In the genomic region with DNA sequence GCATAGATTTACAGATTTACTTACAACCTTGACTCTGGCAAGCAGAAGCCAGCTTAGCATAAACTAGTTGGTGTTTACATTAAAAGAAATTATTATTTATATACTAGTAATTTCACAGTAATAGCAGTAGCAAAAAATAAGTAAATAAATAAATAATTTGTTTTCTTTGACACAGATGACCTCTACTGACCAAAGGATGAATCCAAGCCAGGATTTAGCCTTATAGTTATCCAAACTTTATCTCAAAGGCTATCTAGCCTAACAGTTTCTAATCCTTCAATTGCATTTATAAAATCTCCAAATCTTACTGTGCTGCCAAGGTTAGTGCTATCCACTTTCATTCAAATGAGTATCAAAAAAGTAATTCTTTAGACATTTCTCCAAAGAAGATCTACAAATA, we compare ENCODE assay signal across 28 cellular contexts.
DNase-seq lines count a peak whose midpoint lies in the region; ATAC-seq and TF ChIP-seq lines count a peak whose summit lies in the region.
"Had no signal": no experiment of that assay in that cellular context is flagged by ENCODE, and none has a peak within 500 bp of the region (broad histone marks: within the 10 kb centered on the region; RNA-seq: fewer than 3 reads in every experiment).

No MANE protein-coding gene starts in this region.

- H3K4me2 ChIP-seq in IMR-90 (ENCODE audit: low read depth, low read length), result no peak overlapping the region
- H3K4me2 ChIP-seq in mesenchymal stem cell (ENCODE audit: low read length, poor library complexity, severe bottlenecking), result no peak overlapping the region
- H3K4me2 ChIP-seq: GM23338 had no signal

- H3K4me1 ChIP-seq in IMR-90 (ENCODE audit: control insufficient read depth, insufficient read depth, low read length) (no peaks in the 10 kb centered on the region), adipocyte (ENCODE audit: control insufficient read depth, insufficient read depth, low read length) (no peaks in the 10 kb centered on the region), mesenchymal stem cell (ENCODE audit: control insufficient read depth, insufficient read depth, low read depth, low read length) (no peaks in the 10 kb centered on the region)
- H3K4me1 ChIP-seq: ascending aorta, parathyroid adenoma had no signal

- H3K27me3 ChIP-seq in IMR-90 (ENCODE audit: control insufficient read depth, insufficient read depth, low read length) (no peaks in the 10 kb centered on the region), adipocyte (replicated peaks; ENCODE audit: control insufficient read depth, insufficient read depth, low read length) (no peaks in the 10 kb centered on the region), mesenchymal stem cell (ENCODE audit: control insufficient read depth in 1 of 2, insufficient read depth in 1 of 2, low read length in 2 of 2) (no peaks in the 10 kb centered on the region)
- H3K27me3 ChIP-seq: ascending aorta had no signal

- no peaks in the 10 kb centered on the region for H3K4me1 Mint-ChIP-seq in endothelial cell (ENCODE audit: unreplicated experiment)
- H3K4me1 Mint-ChIP-seq: GM23338, nephron progenitor cell, WTC11 had no signal

- POLR2A ChIA-PET in IMR-90 (lab: Charles Lee; ENCODE audit: unreplicated experiment), result no interaction called here

- H2AFZ ChIP-seq in IMR-90 (replicated peaks; ENCODE audit: low read length, poor library complexity) (no peak overlapping the region), mesenchymal stem cell (ENCODE audit: low read depth, low read length) (no peak overlapping the region)
- H2AFZ ChIP-seq: GM23338, parathyroid adenoma had no signal

- H3K27me3 Mint-ChIP-seq in endothelial cell (ENCODE audit: unreplicated experiment), result no peaks in the 10 kb centered on the region

- H3K27ac Mint-ChIP-seq in activated naive CD4-positive, alpha-beta T cell treated with anti-CD3 and anti-CD28 coated beads, Interleukin-2, amount 50 U/mL, for 72 hours, result no peak overlapping the region
- H3K27ac Mint-ChIP-seq in endothelial cell (ENCODE audit: unreplicated experiment), result no peak overlapping the region
- H3K27ac Mint-ChIP-seq: activated naive CD8-positive, alpha-beta T cell; activated T-helper 2 cell treated with anti-CD3 and anti-CD28 coated beads, Interferon-gamma antibody, Interleukin-2, Interleukin-4, amounts not matched to agents 10 μg/mL and 5 μg/mL and 100 μg/mL, durations not matched to agents 14 hours and 24 hours and 36 hours; CD4-positive, alpha-beta T cell; GM23338; nephron progenitor cell; WTC11 had no signal

- H3K27ac ChIP-seq in IMR-90 (ENCODE audit: insufficient read depth, low read length) (no peak overlapping the region), mesenchymal stem cell (ENCODE audit: low read length, poor library complexity, severe bottlenecking) (no peak overlapping the region)
- H3K27ac ChIP-seq: ascending aorta, parathyroid adenoma, thoracic aorta had no signal

- no peak overlapping the region for H2AK5ac ChIP-seq in IMR-90 (ENCODE audit: low read depth, low read length)
- no peak overlapping the region for H2AK5ac ChIP-seq in mesenchymal stem cell (ENCODE audit: low read length, severe bottlenecking)

- no peak overlapping the region for H2BK12ac ChIP-seq in mesenchymal stem cell (ENCODE audit: low read length in 2 of 2)

- H3K18ac ChIP-seq in IMR-90 (ENCODE audit: low read depth, low read length) (no peak overlapping the region), mesenchymal stem cell (ENCODE audit: low read depth in 1 of 2, low read length in 2 of 2) (no peak overlapping the region)

- no peak overlapping the region for H3K14ac ChIP-seq in IMR-90 (replicated peaks; ENCODE audit: low read depth, low read length)
- H3K14ac ChIP-seq in mesenchymal stem cell (ENCODE audit: low read length in 2 of 2), result no peak overlapping the region

- TF ChIP-seq CTCF in AG09319 (IDR thresholded peaks at IDR 0.05; ENCODE audit: low read depth, low read length) (peak; percentile 25), IMR-90 (conservative IDR thresholded peaks at IDR 0.05; ENCODE audit: low read depth, low read length) (peak; percentile 19; the same call in 1 of the 2 replicates), endothelial cell (IDR thresholded peaks at IDR 0.05; ENCODE audit: unreplicated experiment) (no peak)

- intact Hi-C loops in IMR-90 (cut with micrococcal nuclease), result no loop called here

- H4K8ac ChIP-seq in IMR-90 (ENCODE audit: low read depth in 2 of 2, low read length in 2 of 2) (no peak overlapping the region), mesenchymal stem cell (ENCODE audit: low read length) (no peak overlapping the region)

- in situ Hi-C loops in IMR-90 (cut with MboI; ENCODE audit: low sequenced_read_pairs), result no loop called here

- no peaks in the 10 kb centered on the region for H4K20me1 ChIP-seq in IMR-90 (ENCODE audit: insufficient read depth, low read length)

- no peak for TF ChIP-seq POLR2A in IMR-90 (IDR thresholded peaks at IDR 0.05; ENCODE audit: low read depth, low read length)

- no peak overlapping the region for H3K23ac ChIP-seq in IMR-90 (ENCODE audit: low read depth, low read length)
- H3K23ac ChIP-seq in mesenchymal stem cell (ENCODE audit: low read length in 2 of 2), result no peak overlapping the region

- H3K36me3 ChIP-seq in IMR-90 (ENCODE audit: control insufficient read depth, insufficient read depth, low read length), result no peaks in the 10 kb centered on the region
- no peaks in the 10 kb centered on the region for H3K36me3 ChIP-seq in adipocyte (ENCODE audit: control insufficient read depth, insufficient read depth, low read length, severe bottlenecking)
- H3K36me3 ChIP-seq in mesenchymal stem cell (ENCODE audit: control insufficient read depth in 1 of 2, insufficient read depth in 2 of 2, low read depth in 1 of 2, low read length in 2 of 2), result no peaks in the 10 kb centered on the region
- H3K36me3 ChIP-seq: ascending aorta, thoracic aorta had no signal

- H3K4ac ChIP-seq in IMR-90 (ENCODE audit: low read depth, low read length) (no peak overlapping the region), mesenchymal stem cell (ENCODE audit: low read depth in 1 of 2, low read length in 2 of 2) (no peak overlapping the region)

- CTCF ChIA-PET in IMR-90 (lab: Yijun Ruan, JAX), result no interaction called here

- no peak for DNase-seq in AG09319 (ENCODE audit: extremely low read depth, low read depth)
- no peak for DNase-seq in IMR-90
- peak; percentile 16 for DNase-seq in adipocyte (ENCODE audit: low read depth)
- DNase-seq in mesenchymal stem cell, result no peak
- DNase-seq in activated naive CD4-positive, alpha-beta T cell treated with anti-CD3 and anti-CD28 coated beads, Interleukin-2, amount 50 U/mL, for 72 hours (ENCODE audit: low spot score in 2 of 2), result no peak
- no peak for DNase-seq in endothelial cell (ENCODE audit: low spot score)
- DNase-seq: activated CD4-positive, alpha-beta T cell treated with anti-CD3 and anti-CD28 coated beads, Interleukin-2, amount 50 U/mL, for 4 hours; activated CD8-positive, alpha-beta memory T cell treated with anti-CD3 and anti-CD28 coated beads, Interleukin-2, amount 50 U/mL, for 4 hours; caudate nucleus; CD4-positive, alpha-beta T cell; KBM-7; MV-4-11; NCI-H2171 treated with DMSO at 0.1 percent for 48 hours; NCI-H69; nephron progenitor cell; right cardiac atrium; RPMI8226; stimulated activated naive CD4-positive, alpha-beta T cell treated with Interleukin-2 at 50 U/mL for 16 hours; T1000 had no signal

- H3K79me1 ChIP-seq in IMR-90 (ENCODE audit: low read depth in 1 of 2, low read length in 2 of 2), result peaks cover 6 to 7% of the 10 kb centered on the region in 2 experiments; a peak in 2 of 4 replicates
- peaks cover 18% of the 10 kb centered on the region for H3K79me1 ChIP-seq in mesenchymal stem cell (replicated peaks; ENCODE audit: low read length, poor library complexity, severe bottlenecking)

- no peak overlapping the region for H2BK120ac ChIP-seq in IMR-90 (ENCODE audit: low read depth, low read length)
- H2BK120ac ChIP-seq in mesenchymal stem cell (ENCODE audit: low read depth, low read length), result no peak overlapping the region

- H2BK15ac ChIP-seq in IMR-90 (ENCODE audit: low read depth, low read length) (no peak overlapping the region), mesenchymal stem cell (ENCODE audit: low read depth, poor library complexity, severe bottlenecking) (no peak overlapping the region)

- BruUV-seq in IMR-90 (replicated peaks; lab: Mats Ljungman, UMichigan), result no TSS peak

- no peaks in the 10 kb centered on the region for H3K9me3 Mint-ChIP-seq in activated naive CD4-positive, alpha-beta T cell treated with anti-CD3 and anti-CD28 coated beads, Interleukin-2, amount 50 U/mL, for 72 hours
- H3K9me3 Mint-ChIP-seq in endothelial cell (ENCODE audit: unreplicated experiment), result no peaks in the 10 kb centered on the region
- H3K9me3 Mint-ChIP-seq: activated T-helper 2 cell treated with anti-CD3 and anti-CD28 coated beads, Interferon-gamma antibody, Interleukin-2, Interleukin-4, amounts not matched to agents 10 μg/mL and 5 μg/mL and 100 μg/mL, durations not matched to agents 14 hours and 24 hours and 36 hours; CD4-positive, alpha-beta T cell; GM23338; nephron progenitor cell; WTC11 had no signal

- dilution Hi-C loops in IMR-90 (cut with HindIII; ENCODE audit: low sequenced_read_pairs, unreplicated experiment), result no loop called here

- H3K56ac ChIP-seq in IMR-90 (ENCODE audit: extremely low read depth, insufficient read depth, low read length), result no peak overlapping the region

- H4K91ac ChIP-seq in IMR-90 (ENCODE audit: insufficient read depth, low read depth, low read length) (no peak overlapping the region), mesenchymal stem cell (ENCODE audit: low read length) (no peak overlapping the region)

- ATAC-seq in IMR-90 (ENCODE audit: low read depth), result no peak
- no peak for ATAC-seq in HG02981 (IDR thresholded peaks at IDR 0.05; ENCODE audit: unreplicated experiment)
- ATAC-seq in activated naive CD4-positive, alpha-beta T cell treated with anti-CD3 and anti-CD28 coated beads, Interleukin-2, amount 50 U/mL, for 72 hours, result no peak
- no peak for ATAC-seq in GM19324 (IDR thresholded peaks at IDR 0.05; ENCODE audit: low FRiP score, unreplicated experiment)
- ATAC-seq: right cardiac atrium had no signal

- H3K36me3 Mint-ChIP-seq in activated naive CD4-positive, alpha-beta T cell treated with anti-CD3 and anti-CD28 coated beads, Interleukin-2, amount 50 U/mL, for 72 hours, result no peaks in the 10 kb centered on the region
- H3K36me3 Mint-ChIP-seq in endothelial cell (ENCODE audit: low read depth, unreplicated experiment), result no peaks in the 10 kb centered on the region
- H3K36me3 Mint-ChIP-seq: activated naive CD8-positive, alpha-beta T cell; WTC11 had no signal

- H2BK20ac ChIP-seq in IMR-90 (ENCODE audit: low read depth, low read length), result no peak overlapping the region

- H3K9me3 ChIP-seq in IMR-90 (ENCODE audit: control insufficient read depth, insufficient read depth, low read length) (no peaks in the 10 kb centered on the region), adipocyte (ENCODE audit: control insufficient read depth, low read length) (no peaks in the 10 kb centered on the region), mesenchymal stem cell (ENCODE audit: control insufficient read depth, low read length) (no peaks in the 10 kb centered on the region)
- H3K9me3 ChIP-seq: ascending aorta, thoracic aorta had no signal

- no peak for TF ChIP-seq RAD21 in IMR-90 (IDR thresholded peaks at IDR 0.05; ENCODE audit: low read length)

- no peaks in the 10 kb centered on the region for H3K9me1 ChIP-seq in IMR-90 (ENCODE audit: insufficient read depth, low read length)

- H3K4me3 ChIP-seq in IMR-90 (ENCODE audit: insufficient read depth, low read depth, low read length), result no peak overlapping the region
- no peak overlapping the region for H3K4me3 ChIP-seq in adipocyte (ENCODE audit: low read length)
- H3K4me3 ChIP-seq in mesenchymal stem cell (ENCODE audit: insufficient read depth in 1 of 2, low read depth in 1 of 2, low read length in 2 of 2), result no peak overlapping the region
- H3K4me3 ChIP-seq: ascending aorta, GM23338, thoracic aorta had no signal

- H2AK9ac ChIP-seq in IMR-90 (replicated peaks; ENCODE audit: low read depth, low read length, poor library complexity), result no peak overlapping the region

- H2BK5ac ChIP-seq in IMR-90 (ENCODE audit: low read depth, low read length, poor library complexity, severe bottlenecking) (no peak overlapping the region), mesenchymal stem cell (ENCODE audit: low read depth, low read length, poor library complexity, severe bottlenecking) (peak overlapping the region; percentile 47)

- no peak overlapping the region for H3K4me3 Mint-ChIP-seq in endothelial cell (ENCODE audit: unreplicated experiment)
- H3K4me3 Mint-ChIP-seq: activated naive CD8-positive, alpha-beta T cell; CD4-positive, alpha-beta T cell; GM23338; nephron progenitor cell; WTC11 had no signal

- no peak overlapping the region for H3K9ac ChIP-seq in IMR-90 (ENCODE audit: low read depth, low read length)
- H3K9ac ChIP-seq in adipocyte (ENCODE audit: low read length), result no peak overlapping the region
- H3K9ac ChIP-seq in mesenchymal stem cell (ENCODE audit: low read length), result no peak overlapping the region
- H3K9ac ChIP-seq: parathyroid adenoma had no signal

- no peak overlapping the region for H4K5ac ChIP-seq in IMR-90 (ENCODE audit: low read depth, low read length)
